In the genomic region with DNA sequence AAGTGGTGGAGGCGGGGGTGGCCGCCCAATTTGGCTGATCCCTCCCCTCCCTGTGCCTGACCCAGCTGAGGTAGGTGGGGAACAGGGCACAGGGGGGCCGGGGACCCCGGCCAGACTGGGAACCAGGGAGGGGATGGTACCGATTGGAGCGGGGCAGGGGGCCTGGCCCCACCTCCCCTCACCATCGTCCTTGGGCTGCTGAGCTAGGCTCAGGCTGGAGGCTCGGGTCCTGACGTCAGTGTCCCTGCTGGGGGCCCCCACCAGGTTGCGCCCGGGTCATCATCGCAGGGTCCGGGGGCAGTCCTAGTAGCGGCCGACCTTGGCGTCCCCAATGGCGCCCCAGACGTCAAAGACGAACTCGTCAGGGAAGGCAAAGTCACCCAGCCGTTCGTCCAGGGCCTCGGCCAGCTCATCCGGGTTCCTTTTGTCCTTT, we compare ENCODE assay signal across 2 cellular contexts.
TF ChIP-seq lines count a peak whose summit lies in the region.

No MANE protein-coding gene starts in this region.

TF ChIP-seq in HCT116, 20 proteins besides CTCF, POLR2A, EP300 and RAD21:
- TF ChIP-seq ZNF274 (IDR thresholded peaks at IDR 0.05; ENCODE audit: low read depth, low read length) (no peak), CBX3 (IDR thresholded peaks at IDR 0.05; ENCODE audit: low read depth) (no peak), SRF (IDR thresholded peaks at IDR 0.05; ENCODE audit: low read depth) (no peak), ZBTB33 (IDR thresholded peaks at IDR 0.05; ENCODE audit: extremely low read depth, insufficient replicate concordance, low read length) (no peak), SIN3A (IDR thresholded peaks at IDR 0.05; ENCODE audit: low read depth) (no peak), EZH2phosphoT487 (IDR thresholded peaks at IDR 0.05; ENCODE audit: borderline replicate concordance) (no peak), TCF7L2 (IDR thresholded peaks at IDR 0.05; ENCODE audit: borderline replicate concordance, extremely low read depth, insufficient read depth, insufficient read length) (no peak)
- TF ChIP-seq, protein P1, sequence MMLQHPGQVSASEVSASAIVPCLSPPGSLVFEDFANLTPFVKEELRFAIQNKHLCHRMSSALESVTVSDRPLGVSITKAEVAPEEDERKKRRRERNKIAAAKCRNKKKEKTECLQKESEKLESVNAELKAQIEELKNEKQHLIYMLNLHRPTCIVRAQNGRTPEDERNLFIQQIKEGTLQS (IDR thresholded peaks at IDR 0.05): no peak

TF ChIP-seq in K562, 482 proteins besides CTCF, POLR2A, EP300 and RAD21:
- TF ChIP-seq ELK1 (CRISPR knock-in tag; IDR thresholded peaks at IDR 0.05): no peak
- TF ChIP-seq RBFOX2 (IDR thresholded peaks at IDR 0.05; ENCODE audit: low read depth, low read length): peak; percentile 31; the same call in 1 of the 2 replicates
- TF ChIP-seq PCBP1 (IDR thresholded peaks at IDR 0.05; ENCODE audit: low read depth, low read length, poor library complexity, severe bottlenecking): peak; percentile 34
- TF ChIP-seq THRAP3 (IDR thresholded peaks at IDR 0.05; ENCODE audit: borderline replicate concordance): no peak
- TF ChIP-seq RBM17 (IDR thresholded peaks at IDR 0.05; ENCODE audit: borderline replicate concordance, low read depth, low read length): no peak
- 0 out of 2 replicates have a peak, but pooled peaks have one; percentile 35 for TF ChIP-seq POLR2G (IDR thresholded peaks at IDR 0.05; ENCODE audit: low read depth, low read length)
- no peak for TF ChIP-seq CHAMP1 (IDR thresholded peaks at IDR 0.05)
- 0 out of 2 replicates have a peak, but pooled peaks have one; percentile 38 for TF ChIP-seq ZBTB7A (IDR thresholded peaks at IDR 0.05; ENCODE audit: borderline replicate concordance, control insufficient read depth, low read depth, low read length)
- TF ChIP-seq ZBTB40 (IDR thresholded peaks at IDR 0.05): no peak
- no peak for TF ChIP-seq ZBTB40 (CRISPR knock-in tag; IDR thresholded peaks at IDR 0.05)
- no peak for TF ChIP-seq ZNF212 (CRISPR knock-in tag; IDR thresholded peaks at IDR 0.05)
- TF ChIP-seq FOS (IDR thresholded peaks at IDR 0.05; ENCODE audit: extremely low read depth, insufficient read length): no peak
- no peak for TF ChIP-seq ZNF347 (CRISPR knock-in tag; IDR thresholded peaks at IDR 0.05; ENCODE audit: low read depth)
- no peak for TF ChIP-seq ZNF280A (IDR thresholded peaks at IDR 0.05; ENCODE audit: low read depth, partially characterized antibody)
